14 cellular contexts compared by ENCODE assay signal in genomic region chr20:50347568-50347981, GRCh38.
DNase-seq lines count a peak whose midpoint lies in the region; ATAC-seq, FAIRE-seq and TF ChIP-seq lines count a peak whose summit lies in the region.
"Had no signal": no experiment of that assay in that cellular context is flagged by ENCODE, and none has a peak within 500 bp of the region (broad histone marks: within the 10 kb centered on the region; RNA-seq: fewer than 3 reads in every experiment).

No MANE protein-coding gene starts in this region.

- H2AFZ ChIP-seq in HepG2 (ENCODE audit: low read length): no peak overlapping the region
- no peak overlapping the region for H2AFZ ChIP-seq in parathyroid adenoma

- TF ChIP-seq EP300 in HepG2 (IDR thresholded peaks at IDR 0.05; ENCODE audit: low read depth in 2 of 2, low read length in 2 of 2) (no peak; a peak in 1 of 4 replicates), HepG2 (CRISPR knock-in tag; IDR thresholded peaks at IDR 0.05; ENCODE audit: borderline replicate concordance) (no peak), gastroesophageal sphincter (IDR thresholded peaks at IDR 0.05) (no peak)

- no TSS peak for BruUV-seq in HepG2 (replicated peaks; lab: Mats Ljungman, UMichigan)

- CTCF ChIA-PET in HepG2 (lab: Yijun Ruan, JAX; ENCODE audit: low intra/inter-chr PET ratio, low total read pairs): no interaction called here

- H3K27me3 ChIP-seq in liver (ENCODE audit: control insufficient read depth in 4 of 4, insufficient read depth in 4 of 4, low read length in 3 of 4): no peaks in the 10 kb centered on the region
- peaks cover 2 to 18% of the 10 kb centered on the region in 2 experiments; a peak in 2 of 5 replicates for H3K27me3 ChIP-seq in HepG2 (ENCODE audit: control insufficient read depth in 1 of 2, insufficient read depth in 2 of 2, low read length in 2 of 2)
- no peaks in the 10 kb centered on the region for H3K27me3 ChIP-seq in gastroesophageal sphincter
- H3K27me3 ChIP-seq in parathyroid adenoma (ENCODE audit: control insufficient read depth, insufficient read depth, low read length): no peaks in the 10 kb centered on the region
- H3K27me3 ChIP-seq in upper lobe of right lung: no peaks in the 10 kb centered on the region
- H3K27me3 ChIP-seq: foreskin keratinocyte had no signal

- ATAC-seq in HepG2 (no peak), gastroesophageal sphincter (no peak), upper lobe of right lung (no peak), GM18858 (IDR thresholded peaks at IDR 0.05; ENCODE audit: unreplicated experiment) (no peak)
- ATAC-seq: effector memory CD8-positive, alpha-beta T cell; foreskin keratinocyte had no signal

- in situ Hi-C loops in HepG2 (cut with HindIII; ENCODE audit: extremely low pct_ligation_motif_present, low pct_unique_long_range_greater_than_20kb): no loop called here

- DNase-seq in HepG2 (ENCODE audit: low spot score) (no peak), upper lobe of right lung (no peak), NCI-H2227 (lab: John Stamatoyannopoulos, UW; ENCODE audit: unreplicated experiment) (no peak), superior temporal gyrus (ENCODE audit: extremely low spot score) (no peak)
- DNase-seq: COR-L47; effector memory CD8-positive, alpha-beta T cell; foreskin keratinocyte; SHP77; T1000 had no signal

- no peak overlapping the region for H3K9ac ChIP-seq in liver (ENCODE audit: low read depth in 1 of 2, low read length in 2 of 2)
- no peak overlapping the region for H3K9ac ChIP-seq in HepG2 (ENCODE audit: insufficient read depth, low read depth, low read length)
- H3K9ac ChIP-seq in parathyroid adenoma: no peak overlapping the region

- H3K27ac ChIP-seq in liver (ENCODE audit: low read depth in 1 of 2, low read length in 2 of 2) (peak overlapping the region; percentile 29 to 73), HepG2 (ENCODE audit: extremely low read length, insufficient read depth, low read length) (no peak overlapping the region), gastroesophageal sphincter (peak overlapping the region in 3 of 4 donors; percentile 59 to 77 (median 61)), parathyroid adenoma (peak overlapping the region; percentile 50), upper lobe of right lung (peak overlapping the region; percentile 44)
- H3K27ac ChIP-seq: foreskin keratinocyte had no signal

- H3K4me2 ChIP-seq in HepG2 (ENCODE audit: low read depth, low read length) (no peak overlapping the region), parathyroid adenoma (ENCODE audit: low read length) (no peak overlapping the region)

- 74% methylated on average over 6 of the region's 6 CpGs for WGBS in liver
- 54% methylated on average over 6 of the region's 6 CpGs for WGBS in HepG2 (ENCODE audit: low lambda C conversion rate)
- 100% methylated on average over 2 of the region's 6 CpGs; no CpG with 5 or more reads in 1 of the 2 donors for WGBS in gastroesophageal sphincter (ENCODE audit: low coverage in 1 of 2), 2 donors

- TF ChIP-seq CTCF in liver (IDR thresholded peaks at IDR 0.05; ENCODE audit: low read depth, low read length, missing input control): no peak
- no peak for TF ChIP-seq CTCF in HepG2 (CRISPR knock-in tag; IDR thresholded peaks at IDR 0.05)
- TF ChIP-seq CTCF in gastroesophageal sphincter (IDR thresholded peaks at IDR 0.05): no peak
- TF ChIP-seq CTCF in parathyroid adenoma (IDR thresholded peaks at IDR 0.05): no peak
- no peak for TF ChIP-seq CTCF in upper lobe of right lung (IDR thresholded peaks at IDR 0.05)

- TF ChIP-seq POLR2A in HepG2 (IDR thresholded peaks at IDR 0.05; ENCODE audit: insufficient read depth in 1 of 2, low read depth in 2 of 2, low read length in 2 of 2) (no peak), gastroesophageal sphincter (IDR thresholded peaks at IDR 0.05) (no peak)

- POLR2A ChIA-PET in HepG2 (lab: Yijun Ruan, JAX): interaction anchor here (1.2 to 1.7 kb wide), 6 partner anchors 8 to 53 kb away, joined by 3 to 6 read pairs (median 3); no protein-coding TSS in a partner anchor

- H3K4me1 ChIP-seq in liver (ENCODE audit: control insufficient read depth in 4 of 4, insufficient read depth in 4 of 4, low read length in 3 of 4) (peaks cover 0 to 15% (median 7%) of the 10 kb centered on the region in 4 donors), HepG2 (ENCODE audit: insufficient read depth, low read length) (peaks cover 88% of the 10 kb centered on the region), gastroesophageal sphincter (peaks cover 0 to 28% (median 9%) of the 10 kb centered on the region in 3 donors), parathyroid adenoma (no peaks in the 10 kb centered on the region), upper lobe of right lung (peaks cover 31% of the 10 kb centered on the region)
- H3K4me1 ChIP-seq: foreskin keratinocyte had no signal

- H3K36me3 ChIP-seq in liver (ENCODE audit: control insufficient read depth in 4 of 4, insufficient read depth in 3 of 4, low read depth in 1 of 4, low read length in 3 of 4): no peaks in the 10 kb centered on the region
- H3K36me3 ChIP-seq in HepG2 (replicated peaks in 1 of 2; ENCODE audit: control insufficient read depth in 1 of 2, insufficient read depth in 2 of 2, low read length in 2 of 2): no peaks in the 10 kb centered on the region
- no peaks in the 10 kb centered on the region for H3K36me3 ChIP-seq in gastroesophageal sphincter
- H3K36me3 ChIP-seq in parathyroid adenoma (ENCODE audit: control insufficient read depth, insufficient read depth, low read length): no peaks in the 10 kb centered on the region
- no peaks in the 10 kb centered on the region for H3K36me3 ChIP-seq in upper lobe of right lung

- H4K20me1 ChIP-seq in HepG2 (ENCODE audit: insufficient read depth, low read length): no peaks in the 10 kb centered on the region

- FAIRE-seq in HepG2 (lab: Jason Lieb, UNC): no peak
- FAIRE-seq: islet of Langerhans had no signal

- no peak overlapping the region for H3K4me3 ChIP-seq in liver (ENCODE audit: low read depth in 1 of 3, low read length in 3 of 3)
- H3K4me3 ChIP-seq in HepG2 (replicated peaks in 1 of 3; ENCODE audit: insufficient read depth in 1 of 3, low read depth in 2 of 3, low read length in 3 of 3): no peak overlapping the region
- no peak overlapping the region for H3K4me3 ChIP-seq in gastroesophageal sphincter
- H3K4me3 ChIP-seq in parathyroid adenoma (ENCODE audit: low read depth, low read length): no peak overlapping the region
- H3K4me3 ChIP-seq in upper lobe of right lung: no peak overlapping the region

- intact Hi-C loops in HepG2 (cut with micrococcal nuclease; ENCODE audit: unreplicated experiment) (no loop called here), upper lobe of right lung (cut with DNase I) (no loop called here)

- H3K79me2 ChIP-seq in HepG2 (ENCODE audit: insufficient read depth, low read length) (no peaks in the 10 kb centered on the region), parathyroid adenoma (no peaks in the 10 kb centered on the region)

- TF ChIP-seq RAD21 in liver (IDR thresholded peaks at IDR 0.05) (no peak), HepG2 (CRISPR knock-in tag; IDR thresholded peaks at IDR 0.05) (no peak)

- H3K9me3 ChIP-seq in liver (ENCODE audit: control insufficient read depth in 4 of 4, low read length in 3 of 4): no peaks in the 10 kb centered on the region
- H3K9me3 ChIP-seq in HepG2 (ENCODE audit: low read length): no peaks in the 10 kb centered on the region
- no peaks in the 10 kb centered on the region for H3K9me3 ChIP-seq in gastroesophageal sphincter
- no peaks in the 10 kb centered on the region for H3K9me3 ChIP-seq in parathyroid adenoma (ENCODE audit: control insufficient read depth, low read length)
- no peaks in the 10 kb centered on the region for H3K9me3 ChIP-seq in upper lobe of right lung

TF ChIP-seq in liver, 16 proteins besides CTCF, POLR2A, EP300 and RAD21:
- TF ChIP-seq, protein P1, sequence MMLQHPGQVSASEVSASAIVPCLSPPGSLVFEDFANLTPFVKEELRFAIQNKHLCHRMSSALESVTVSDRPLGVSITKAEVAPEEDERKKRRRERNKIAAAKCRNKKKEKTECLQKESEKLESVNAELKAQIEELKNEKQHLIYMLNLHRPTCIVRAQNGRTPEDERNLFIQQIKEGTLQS (IDR thresholded peaks at IDR 0.05): no peak
- TF ChIP-seq, protein P2, sequence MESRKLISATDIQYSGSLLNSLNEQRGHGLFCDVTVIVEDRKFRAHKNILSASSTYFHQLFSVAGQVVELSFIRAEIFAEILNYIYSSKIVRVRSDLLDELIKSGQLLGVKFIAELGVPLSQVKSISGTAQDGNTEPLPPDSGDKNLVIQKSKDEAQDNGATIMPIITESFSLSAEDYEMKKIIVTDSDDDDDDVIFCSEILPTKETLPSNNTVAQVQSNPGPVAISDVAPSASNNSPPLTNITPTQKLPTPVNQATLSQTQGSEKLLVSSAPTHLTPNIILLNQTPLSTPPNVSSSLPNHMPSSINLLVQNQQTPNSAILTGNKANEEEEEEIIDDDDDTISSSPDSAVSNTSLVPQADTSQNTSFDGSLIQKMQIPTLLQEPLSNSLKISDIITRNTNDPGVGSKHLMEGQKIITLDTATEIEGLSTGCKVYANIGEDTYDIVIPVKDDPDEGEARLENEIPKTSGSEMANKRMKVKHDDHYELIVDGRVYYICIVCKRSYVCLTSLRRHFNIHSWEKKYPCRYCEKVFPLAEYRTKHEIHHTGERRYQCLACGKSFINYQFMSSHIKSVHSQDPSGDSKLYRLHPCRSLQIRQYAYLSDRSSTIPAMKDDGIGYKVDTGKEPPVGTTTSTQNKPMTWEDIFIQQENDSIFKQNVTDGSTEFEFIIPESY (IDR thresholded peaks at IDR 0.05): no peak

TF ChIP-seq in HepG2, 621 proteins besides CTCF, POLR2A, EP300 and RAD21 (continues in another document):
- TF ChIP-seq RBFOX2 (IDR thresholded peaks at IDR 0.05; ENCODE audit: low read depth, low read length) (no peak), ZFP36L1 (CRISPR knock-in tag; IDR thresholded peaks at IDR 0.05) (no peak), ATF6 (CRISPR knock-in tag; conservative IDR thresholded peaks at IDR 0.05) (no peak), BCL6 (CRISPR knock-in tag; IDR thresholded peaks at IDR 0.05) (no peak), PRMT3 (CRISPR knock-in tag; IDR thresholded peaks at IDR 0.05; ENCODE audit: borderline replicate concordance, low read depth) (no peak), ZNF782 (CRISPR knock-in tag; IDR thresholded peaks at IDR 0.05; ENCODE audit: borderline replicate concordance) (no peak)
